Comparison of ENCODE assay signal across 22 cellular contexts in the genomic region with DNA sequence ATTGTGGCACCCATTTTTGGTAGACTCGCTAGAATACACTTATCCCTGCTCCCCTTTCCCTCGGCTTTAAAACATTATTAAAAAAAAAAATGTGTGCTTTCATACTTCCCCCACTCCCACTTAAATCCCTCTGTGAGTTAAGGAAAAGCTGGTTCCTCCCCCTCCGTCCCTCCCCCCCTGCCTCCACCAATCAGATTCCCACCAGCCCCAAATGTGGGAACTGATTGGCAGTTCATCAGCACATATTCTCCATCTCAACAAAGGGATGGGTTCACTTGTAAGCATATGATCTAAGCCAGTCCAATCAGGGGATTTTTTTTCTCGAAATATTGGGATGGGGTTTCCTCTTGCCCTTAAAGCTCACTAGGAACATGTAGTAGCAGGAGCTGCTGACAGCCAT. TPM values are rescaled to one million over a fixed set of nuclear protein-coding genes. Genes with fewer than 3 reads are reported as not detected.
"Had no signal": no experiment of that assay in that cellular context is flagged by ENCODE, and none has a peak within 500 bp of the region (broad histone marks: within the 10 kb centered on the region; RNA-seq: fewer than 3 reads in every experiment).

No MANE protein-coding gene starts in this region.

- DNase-seq: Karpas-422, KG1, MG63, NCI-H1092 treated with DMSO at 0.1 percent for 48 hours, NCI-H1436, NCI-H187, NCI-H2029 treated with DMSO at 0.1 percent for 48 hours, NCI-H2171 treated with DMSO at 0.1 percent for 48 hours, NCI-H345, NCI-H446 treated with DMSO at 0.1 percent for 48 hours, NCI-H510A treated with DMSO at 0.1 percent for 48 hours, NCI-H526, OCI-M1, PC-9, Peyer's patch, Right ventricle myocardium superior, RPMI8226, SIG-M5, SK-N-SH, T-helper 1 cell had no signal

- H2AFZ ChIP-seq: PC-9 had no signal

- H3K4me1 ChIP-seq: Peyer's patch had no signal

- H3K4me2 ChIP-seq: PC-9, SK-N-SH had no signal

- H3K9me3 ChIP-seq: MG63, Peyer's patch, SJSA1, SK-N-SH had no signal

- H3K36me3 ChIP-seq: MG63, Peyer's patch, SJSA1 had no signal

- H3K9ac ChIP-seq: SK-N-SH had no signal

- H3K27me3 ChIP-seq: Peyer's patch, SJSA1 had no signal

- H3K27ac ChIP-seq: HL-60, PC-9, Peyer's patch had no signal

- H3K4me3 ChIP-seq: MG63, PC-9, Peyer's patch, SJSA1 had no signal

RNA-seq across cellular contexts. Expression of a gene that starts 10.8 kb away (rescaled TPM):
- total RNA-seq: PC-9 had no signal
- polyA plus RNA-seq: SK-N-SH had no signal

RNA-seq across cellular contexts. Expression of a gene that starts 24.5 kb away (rescaled TPM):
- total RNA-seq: PC-9, Peyer's patch, Right ventricle myocardium superior, SJSA1 had no signal
- polyA plus RNA-seq: SK-N-SH had no signal
